ENCODE assay signal across 17 cellular contexts in the genomic region with DNA sequence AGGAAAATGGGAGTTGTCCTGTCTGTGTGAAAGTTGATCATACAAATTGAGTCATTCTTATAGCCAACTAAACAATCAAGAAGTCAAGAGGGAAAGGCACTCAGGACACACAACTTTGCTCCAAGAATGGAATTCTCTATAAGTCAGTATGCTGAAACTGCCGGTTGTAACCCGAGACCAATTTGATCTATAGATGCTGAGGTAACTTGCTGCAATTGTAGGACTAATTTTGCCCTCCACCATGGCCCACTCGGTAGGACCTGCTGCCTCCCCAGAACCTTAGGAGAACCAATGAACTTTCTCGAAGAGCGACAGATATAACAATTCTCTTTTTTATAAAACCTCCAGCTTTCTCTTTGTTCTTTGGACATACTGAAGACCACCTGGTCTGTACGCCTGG.
A peak's percentile ranks its signal among the peaks of the same experiment; 100 is the strongest.
DNase-seq lines count a peak whose midpoint lies in the region; ATAC-seq, FAIRE-seq and TF ChIP-seq lines count a peak whose summit lies in the region.
"Had no signal": no experiment of that assay in that cellular context is flagged by ENCODE, and none has a peak within 500 bp of the region (broad histone marks: within the 10 kb centered on the region; RNA-seq: fewer than 3 reads in every experiment).

No MANE protein-coding gene starts in this region.

- no peaks in the 10 kb centered on the region for H3K27me3 ChIP-seq in SU-DHL-6 (ENCODE audit: low read length)
- H3K27me3 ChIP-seq in endothelial cell of umbilical vein (ENCODE audit: control insufficient read depth in 2 of 2, insufficient read depth in 2 of 2, low read length in 2 of 2) = peaks cover 0 to 2% of the 10 kb centered on the region in 2 experiments
- H3K27me3 ChIP-seq: esophagus muscularis mucosa had no signal

- H3K9me3 ChIP-seq in SU-DHL-6 (ENCODE audit: insufficient read depth, low read length) = no peaks in the 10 kb centered on the region
- H3K9me3 ChIP-seq in endothelial cell of umbilical vein (replicated peaks; ENCODE audit: control insufficient read depth, insufficient read depth, low read length) = no peaks in the 10 kb centered on the region
- H3K9me3 ChIP-seq: esophagus muscularis mucosa had no signal

- H3K4me3 ChIP-seq in SU-DHL-6 (ENCODE audit: insufficient read depth, low read length, poor library complexity, severe bottlenecking) = no peak overlapping the region
- H3K4me3 ChIP-seq in endothelial cell of umbilical vein (replicated peaks in 1 of 3; ENCODE audit: insufficient read depth in 1 of 3, low read depth in 1 of 3, low read length in 3 of 3) = no peak overlapping the region
- H3K4me3 ChIP-seq: esophagus muscularis mucosa had no signal

- intact Hi-C loops in endothelial cell of umbilical vein (cut with micrococcal nuclease) = loop anchor here (5.0 kb wide), 1 partner anchor 409 kb away; the partner anchor contains the start of gene PARP4

- no TSS peak for BruUV-seq in endothelial cell of umbilical vein (replicated peaks; lab: Mats Ljungman, UMichigan)

- peak overlapping the region; percentile 75 for H3K4me2 ChIP-seq in SU-DHL-6 (ENCODE audit: low read depth, low read length, poor library complexity, severe bottlenecking)
- H3K4me2 ChIP-seq in endothelial cell of umbilical vein (ENCODE audit: insufficient read depth, low read length) = peak overlapping the region; percentile 92

- peak overlapping the region; percentile 51 for H3K4me3 Mint-ChIP-seq in stimulated activated naive CD8-positive, alpha-beta T cell treated with anti-CD3 and anti-CD28 coated beads, Interleukin-15, Interleukin-2, amounts not matched to agents 100 ng/mL and 50 ng/mL, for 24 hours
- peak overlapping the region in 1 of 2 donors; percentile 10 for H3K4me3 Mint-ChIP-seq in stimulated activated naive CD8-positive, alpha-beta T cell treated with anti-CD3 and anti-CD28 coated beads, Interleukin-15, amount 100 ng/mL, for 72 hours
- peak overlapping the region; percentile 99 for H3K4me3 Mint-ChIP-seq in type B pancreatic cell

- POLR2A ChIA-PET in endothelial cell of umbilical vein (lab: Charles Lee) = no interaction called here

- dilution Hi-C loops in endothelial cell of umbilical vein (cut with MboI; ENCODE audit: extremely low pct_ligation_motif_present, low sequenced_read_pairs) = no loop called here

- peaks cover 7% of the 10 kb centered on the region for H3K36me3 Mint-ChIP-seq in stimulated activated naive CD8-positive, alpha-beta T cell treated with anti-CD3 and anti-CD28 coated beads, Interleukin-15, Interleukin-2, amounts not matched to agents 100 ng/mL and 50 ng/mL, for 24 hours (ENCODE audit: low read depth)
- no peaks in the 10 kb centered on the region for H3K36me3 Mint-ChIP-seq in type B pancreatic cell
- H3K36me3 Mint-ChIP-seq: memory B cell had no signal

- TF ChIP-seq CTCF in SU-DHL-6 (IDR thresholded peaks at IDR 0.05; ENCODE audit: insufficient read depth, low read length, poor library complexity, severe bottlenecking) (no peak), endothelial cell of umbilical vein (IDR thresholded peaks at IDR 0.05; ENCODE audit: extremely low read depth in 1 of 2, insufficient read depth in 1 of 2, low read depth in 1 of 2, low read length in 2 of 2) (no peak), type B pancreatic cell (conservative IDR thresholded peaks at IDR 0.05) (no peak)

- no peaks in the 10 kb centered on the region for H3K9me1 ChIP-seq in endothelial cell of umbilical vein (replicated peaks; ENCODE audit: control insufficient read depth, extremely low read depth, insufficient read depth, low read length)

- peaks cover 65% of the 10 kb centered on the region for H3K79me2 ChIP-seq in SU-DHL-6 (ENCODE audit: insufficient read depth, low read length)
- H3K79me2 ChIP-seq in endothelial cell of umbilical vein (ENCODE audit: control insufficient read depth, insufficient read depth, low read length) = peaks cover 58% of the 10 kb centered on the region

- peaks cover 19% of the 10 kb centered on the region for H3K4me1 ChIP-seq in endothelial cell of umbilical vein (ENCODE audit: control insufficient read depth, extremely low read depth, insufficient read depth, low read length)

- H3K9me3 Mint-ChIP-seq in stimulated activated naive CD8-positive, alpha-beta T cell treated with anti-CD3 and anti-CD28 coated beads, Interleukin-15, Interleukin-2, amounts not matched to agents 100 ng/mL and 50 ng/mL, for 24 hours = no peaks in the 10 kb centered on the region
- no peaks in the 10 kb centered on the region for H3K9me3 Mint-ChIP-seq in stimulated activated naive CD8-positive, alpha-beta T cell treated with anti-CD3 and anti-CD28 coated beads, Interleukin-15, amount 100 ng/mL, for 72 hours
- no peaks in the 10 kb centered on the region for H3K9me3 Mint-ChIP-seq in type B pancreatic cell
- H3K9me3 Mint-ChIP-seq: memory B cell had no signal

- H4K20me1 ChIP-seq in SU-DHL-6 (ENCODE audit: low read depth, low read length) (peaks cover 8% of the 10 kb centered on the region; the same call in 1 of the 2 replicates), endothelial cell of umbilical vein (replicated peaks; ENCODE audit: control insufficient read depth, extremely low read depth, insufficient read depth, low read length) (no peaks in the 10 kb centered on the region)

- H3F3A ChIP-seq in SU-DHL-6 (ENCODE audit: insufficient read depth) = peaks cover 12% of the 10 kb centered on the region

- no peak for FAIRE-seq in endothelial cell of umbilical vein (lab: Jason Lieb, UNC)

- peak overlapping the region; percentile 23 for H3K27ac Mint-ChIP-seq in stimulated activated naive CD8-positive, alpha-beta T cell treated with anti-CD3 and anti-CD28 coated beads, Interleukin-15, Interleukin-2, amounts not matched to agents 100 ng/mL and 50 ng/mL, for 24 hours
- no peak overlapping the region for H3K27ac Mint-ChIP-seq in stimulated activated naive CD8-positive, alpha-beta T cell treated with anti-CD3 and anti-CD28 coated beads, Interleukin-15, amount 100 ng/mL, for 72 hours
- no peak overlapping the region for H3K27ac Mint-ChIP-seq in type B pancreatic cell
- H3K27ac Mint-ChIP-seq: memory B cell had no signal

- H3K4me1 Mint-ChIP-seq in stimulated activated naive CD8-positive, alpha-beta T cell treated with anti-CD3 and anti-CD28 coated beads, Interleukin-15, Interleukin-2, amounts not matched to agents 100 ng/mL and 50 ng/mL, for 24 hours (ENCODE audit: low read depth) = peaks cover 12% of the 10 kb centered on the region
- H3K4me1 Mint-ChIP-seq in stimulated activated naive CD8-positive, alpha-beta T cell treated with anti-CD3 and anti-CD28 coated beads, Interleukin-15, amount 100 ng/mL, for 72 hours = peaks cover 18% of the 10 kb centered on the region
- peaks cover 12% of the 10 kb centered on the region for H3K4me1 Mint-ChIP-seq in type B pancreatic cell (ENCODE audit: unreplicated experiment)

- H3K9ac ChIP-seq in SU-DHL-6 (ENCODE audit: low read length) = no peak overlapping the region
- H3K9ac ChIP-seq in endothelial cell of umbilical vein (replicated peaks; ENCODE audit: extremely low read depth, insufficient read depth, low read length) = no peak overlapping the region

- H3K27ac ChIP-seq in SU-DHL-6 (ENCODE audit: low read depth, low read length) (no peak overlapping the region), endothelial cell of umbilical vein (ENCODE audit: insufficient read depth, low read depth, low read length) (no peak overlapping the region)
- H3K27ac ChIP-seq: esophagus muscularis mucosa, WERI-Rb-1 had no signal

- CTCF ChIA-PET in endothelial cell of umbilical vein (lab: Charles Lee) = no interaction called here

- H3K9me2 ChIP-seq in SU-DHL-6 (replicated peaks; ENCODE audit: insufficient read depth, low read length) = no peaks in the 10 kb centered on the region

- H3K36me3 ChIP-seq in SU-DHL-6 (ENCODE audit: low read length) = no peaks in the 10 kb centered on the region
- no peaks in the 10 kb centered on the region for H3K36me3 ChIP-seq in endothelial cell of umbilical vein (ENCODE audit: control insufficient read depth in 2 of 2, extremely low read depth in 1 of 2, insufficient read depth in 2 of 2, low read length in 2 of 2)
- H3K36me3 ChIP-seq: esophagus muscularis mucosa had no signal

- no peak for DNase-seq in stimulated activated naive CD8-positive, alpha-beta T cell treated with anti-CD3 and anti-CD28 coated beads, Interleukin-15, amount 100 ng/mL, for 72 hours
- DNase-seq in endothelial cell of umbilical vein (ENCODE audit: low read depth, low spot score) (no peak), type B pancreatic cell (ENCODE audit: extremely low spot score, unreplicated experiment) (no peak)
- DNase-seq: activated effector memory CD4-positive, alpha-beta T cell treated with anti-CD3 and anti-CD28 coated beads, Interleukin-2, amount 50 U/mL, for 16 hours; AML-193; central memory CD4-positive, alpha-beta T cell; NCI-H1436; NCI-H524 treated with DMSO at 0.1 percent for 48 hours; stimulated activated naive CD4-positive, alpha-beta T cell; WERI-Rb-1 had no signal

- no peak for TF ChIP-seq POLR2A in endothelial cell of umbilical vein (IDR thresholded peaks at IDR 0.05; ENCODE audit: low read depth, low read length)

- H2AFZ ChIP-seq in SU-DHL-6 (ENCODE audit: low read depth, low read length, severe bottlenecking) (no peak overlapping the region), endothelial cell of umbilical vein (ENCODE audit: low read depth, low read length) (no peak overlapping the region)

- no peak for ATAC-seq in stimulated activated naive CD8-positive, alpha-beta T cell treated with anti-CD3 and anti-CD28 coated beads, Interleukin-15, amount 100 ng/mL, for 72 hours
- ATAC-seq in GM18520 (IDR thresholded peaks at IDR 0.05; ENCODE audit: unreplicated experiment) (no peak), HG03439 (IDR thresholded peaks at IDR 0.05; ENCODE audit: unreplicated experiment) (no peak), HG02571 (IDR thresholded peaks at IDR 0.05; ENCODE audit: unreplicated experiment) (no peak)

- no peaks in the 10 kb centered on the region for H3K27me3 Mint-ChIP-seq in stimulated activated naive CD8-positive, alpha-beta T cell treated with anti-CD3 and anti-CD28 coated beads, Interleukin-15, Interleukin-2, amounts not matched to agents 100 ng/mL and 50 ng/mL, for 24 hours
- H3K27me3 Mint-ChIP-seq in stimulated activated naive CD8-positive, alpha-beta T cell treated with anti-CD3 and anti-CD28 coated beads, Interleukin-15, amount 100 ng/mL, for 72 hours = no peaks in the 10 kb centered on the region
- H3K27me3 Mint-ChIP-seq in type B pancreatic cell = no peaks in the 10 kb centered on the region
- H3K27me3 Mint-ChIP-seq: memory B cell had no signal

TF ChIP-seq in endothelial cell of umbilical vein, 7 proteins besides CTCF, POLR2A, EP300 and RAD21 (continues in another document):
- no peak for TF ChIP-seq JUN (IDR thresholded peaks at IDR 0.05; ENCODE audit: borderline replicate concordance, insufficient read depth, insufficient read length, low read depth)
- no peak for TF ChIP-seq EZH2 (IDR thresholded peaks at IDR 0.05; ENCODE audit: borderline replicate concordance, low read depth, low read length, severe bottlenecking)
- TF ChIP-seq GATA2 (IDR thresholded peaks at IDR 0.05; ENCODE audit: insufficient read depth, insufficient read length, low read depth, low read length) = no peak
- no peak for TF ChIP-seq POLR2AphosphoS5 (IDR thresholded peaks at IDR 0.05; ENCODE audit: insufficient read depth, low read depth, low read length)
